Comparison of ENCODE assay signal across 1 cellular context in genomic region chr17:14204546-14204945, GRCh38.
TF ChIP-seq lines count a peak whose summit lies in the region.

No MANE protein-coding gene starts in this region.

TF ChIP-seq in HepG2, 621 proteins besides CTCF, POLR2A, EP300 and RAD21:
- TF ChIP-seq ZNF770 (CRISPR knock-in tag; IDR thresholded peaks at IDR 0.05): 0 out of 2 replicates have a peak, but pooled peaks have one; percentile 13
- TF ChIP-seq ATF5 (CRISPR knock-in tag; IDR thresholded peaks at IDR 0.05; ENCODE audit: low read depth): no peak
- TF ChIP-seq SRSF9 (IDR thresholded peaks at IDR 0.05; ENCODE audit: borderline replicate concordance, insufficient read depth, low read depth, low read length, poor library complexity, severe bottlenecking): no peak
- TF ChIP-seq CREB3 (CRISPR knock-in tag; IDR thresholded peaks at IDR 0.05): no peak
- TF ChIP-seq CBX2 (IDR thresholded peaks at IDR 0.05; ENCODE audit: low read depth, low read length): no peak
- TF ChIP-seq CBX2 (CRISPR knock-in tag; IDR thresholded peaks at IDR 0.05; ENCODE audit: low read depth): no peak
- TF ChIP-seq MED1 (CRISPR knock-in tag; IDR thresholded peaks at IDR 0.05): no peak
- TF ChIP-seq GABPB1 (CRISPR knock-in tag; IDR thresholded peaks at IDR 0.05): no peak
- TF ChIP-seq SIX1 (CRISPR knock-in tag; IDR thresholded peaks at IDR 0.05; ENCODE audit: borderline replicate concordance): no peak
